ENCODE assay signal across 8 cellular contexts in the genomic region with DNA sequence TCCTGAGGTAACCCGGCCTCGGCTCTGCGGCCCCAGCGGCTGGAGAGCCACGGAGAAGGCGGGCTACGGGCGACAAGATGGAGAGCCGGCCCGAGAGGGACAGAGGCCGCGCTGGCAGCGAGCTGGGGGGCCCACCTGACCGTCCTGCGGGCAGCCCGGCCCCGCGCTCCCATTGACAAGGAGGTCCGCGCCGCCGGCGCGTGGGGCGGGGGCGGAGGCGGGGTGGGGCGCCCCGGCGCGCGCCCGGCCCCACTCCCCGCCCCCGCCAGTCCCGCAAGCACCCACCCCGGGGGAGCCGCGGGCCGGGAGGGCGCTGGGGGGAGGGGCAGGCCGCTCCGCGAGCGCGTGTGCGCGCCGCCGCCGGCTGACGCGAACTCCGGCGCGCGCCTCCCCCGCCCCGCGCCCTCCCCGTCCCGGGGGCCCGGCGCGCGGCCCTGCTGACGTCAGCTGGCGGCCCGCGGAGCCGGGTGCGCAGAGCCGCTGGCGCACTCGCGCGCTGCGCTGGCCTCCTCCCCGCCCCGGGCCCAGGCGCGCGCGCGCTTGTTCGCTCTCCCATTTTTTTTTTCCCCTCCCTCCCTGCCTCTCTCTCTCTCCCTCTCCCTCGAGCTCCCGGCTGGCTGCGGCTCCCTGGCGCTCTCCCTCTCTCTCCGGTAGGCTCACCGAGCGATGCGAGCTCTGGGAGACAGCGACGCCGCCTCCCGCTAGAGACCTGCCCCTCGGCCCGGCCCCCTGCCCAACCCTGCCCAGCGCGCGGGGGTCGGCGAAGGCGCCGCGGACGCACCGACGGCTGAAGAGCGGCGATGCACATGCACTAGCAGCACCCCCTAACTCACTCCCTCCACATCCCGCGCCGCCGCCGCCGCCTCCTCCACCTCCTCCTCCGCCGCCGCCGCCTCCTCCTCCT. TPM values are rescaled to one million over a fixed set of nuclear protein-coding genes. Genes with fewer than 3 reads are reported as not detected.
A peak's percentile ranks its signal among the peaks of the same experiment; 100 is the strongest.
DNase-seq lines count a peak whose midpoint lies in the region; ATAC-seq, FAIRE-seq and TF ChIP-seq lines count a peak whose summit lies in the region.

A gene (plus strand): TSS at position 587 of the 904 bp plus-strand sequence. CDS start 747 bp downstream, outside the sequence.

- H3K4me3 ChIP-seq in KMS-11 (IDR thresholded peaks at IDR 0.05; ENCODE audit: insufficient read depth, low read depth, low read length) (no peak within 1 kb of the TSS), body of pancreas (peak within 1 kb of the TSS; percentile 26 to 30), iPS DF 6.9 (ENCODE audit: low read length) (peak within 1 kb of the TSS; percentile 59; the same call in 1 of the 2 replicates), retinal pigment epithelial cell (ENCODE audit: low read length) (peak within 1 kb of the TSS; percentile 37)

- H3K9ac ChIP-seq in KMS-11: no peak within 1 kb of the TSS

- FAIRE-seq in GM12892 (lab: Jason Lieb, UNC): no peak

- DNase-seq in GM12892 (ENCODE audit: insufficient read length) (peak; percentile 36), T-helper 2 cell (peak; percentile 34 to 84 (median 63)), body of pancreas (peak; percentile 49 to 69 (median 54)), iPS DF 6.9 (ENCODE audit: low read depth, low spot score) (no peak), retinal pigment epithelial cell (ENCODE audit: low read depth) (peak; percentile 8)

- H3K27ac ChIP-seq in KMS-11: no peak within 1 kb of the TSS
- H3K27ac ChIP-seq in body of pancreas: peak within 1 kb of the TSS in 3 of 4 donors; percentile 24 to 55 (median 25)
- no peak within 1 kb of the TSS for H3K27ac ChIP-seq in iPS DF 6.9 (ENCODE audit: low read length)

- peak within 1 kb of the TSS; percentile 82 for H3K4me2 ChIP-seq in KMS-11

- H3K27me3 ChIP-seq in KMS-11 (ENCODE audit: insufficient read depth, low read depth) (peaks cover 20% of the 10 kb centered on the region), body of pancreas (peaks cover 0 to 34% of the 10 kb centered on the region in 2 donors), iPS DF 6.9 (ENCODE audit: control insufficient read depth, insufficient read depth, low read length) (peaks cover 3% of the 10 kb centered on the region; the same call in 1 of the 2 replicates)

- H2AFZ ChIP-seq in KMS-11 (ENCODE audit: low read depth): peak within 1 kb of the TSS; percentile 91

- H3K79me2 ChIP-seq in KMS-11 (ENCODE audit: insufficient read depth, low read depth): no peaks in the 10 kb centered on the region

- no peak for TF ChIP-seq POLR2A in GM12892 (IDR thresholded peaks at IDR 0.05; ENCODE audit: low read depth, low read length)
- peak in 1 of 3 donors; percentile 9 for TF ChIP-seq POLR2A in body of pancreas (IDR thresholded peaks at IDR 0.05)

- ATAC-seq in body of pancreas: peak; percentile 76
- ATAC-seq in GM21528 (IDR thresholded peaks at IDR 0.05; ENCODE audit: low FRiP score, unreplicated experiment): no peak
- no peak for ATAC-seq in GM18873 (IDR thresholded peaks at IDR 0.05; ENCODE audit: low FRiP score, unreplicated experiment)

- no peaks in the 10 kb centered on the region for H3K9me3 ChIP-seq in body of pancreas
- H3K9me3 ChIP-seq in iPS DF 6.9 (ENCODE audit: control insufficient read depth, insufficient read depth, low read length): no peaks in the 10 kb centered on the region

- 1% methylated on average over 33 to 108 of the region's 123 CpGs for WGBS in body of pancreas, 2 donors
- WGBS in iPS DF 6.9 (ENCODE audit: insufficient coverage, insufficient read length): no CpG with 5 or more reads among the region's 123 CpGs

- no peaks in the 10 kb centered on the region for H4K20me1 ChIP-seq in KMS-11 (ENCODE audit: insufficient read depth)

- intact Hi-C loops in body of pancreas (cut with DNase I): no loop called here

- H3K36me3 ChIP-seq in KMS-11 (ENCODE audit: insufficient read depth) (no peaks in the 10 kb centered on the region), body of pancreas (replicated peaks in 1 of 2; ENCODE audit: insufficient read depth in 1 of 2, low read depth in 2 of 2) (no peaks in the 10 kb centered on the region), iPS DF 6.9 (ENCODE audit: control insufficient read depth, insufficient read depth, low read length) (no peaks in the 10 kb centered on the region)

- H3K4me1 ChIP-seq in KMS-11 (ENCODE audit: low read depth, poor library complexity, severe bottlenecking): no peaks in the 10 kb centered on the region
- H3K4me1 ChIP-seq in body of pancreas: peaks cover 27% of the 10 kb centered on the region
- H3K4me1 ChIP-seq in iPS DF 6.9 (ENCODE audit: control insufficient read depth, insufficient read depth, low read length): peaks cover 6% of the 10 kb centered on the region; the same call in 1 of the 2 replicates

- TF ChIP-seq CTCF in KMS-11 (conservative IDR thresholded peaks at IDR 0.05; ENCODE audit: low read depth, low read length) (no peak), body of pancreas (IDR thresholded peaks at IDR 0.05) (no peak), retinal pigment epithelial cell (conservative IDR thresholded peaks at IDR 0.05; ENCODE audit: low read depth, low read length) (no peak)

RNA-seq across cellular contexts. Expression of the gene that starts here (rescaled TPM):
- not detected for polyA plus RNA-seq in GM12892 (2012; ENCODE audit: missing spikeins)
- 1 to 10 TPM; 1.6 to 3.0 TPM for total RNA-seq in body of pancreas

Comparison
In these comparisons a context has a peak if more than half of its experiments do, and no peak if none do; other contexts are left out.
1. H3K27ac ChIP-seq: peak in body of pancreas (3 of 4); none in KMS-11 (single experiment) and iPS DF 6.9 (single experiment).